Comparison of ENCODE assay signal across 1 cellular context in the genomic region with DNA sequence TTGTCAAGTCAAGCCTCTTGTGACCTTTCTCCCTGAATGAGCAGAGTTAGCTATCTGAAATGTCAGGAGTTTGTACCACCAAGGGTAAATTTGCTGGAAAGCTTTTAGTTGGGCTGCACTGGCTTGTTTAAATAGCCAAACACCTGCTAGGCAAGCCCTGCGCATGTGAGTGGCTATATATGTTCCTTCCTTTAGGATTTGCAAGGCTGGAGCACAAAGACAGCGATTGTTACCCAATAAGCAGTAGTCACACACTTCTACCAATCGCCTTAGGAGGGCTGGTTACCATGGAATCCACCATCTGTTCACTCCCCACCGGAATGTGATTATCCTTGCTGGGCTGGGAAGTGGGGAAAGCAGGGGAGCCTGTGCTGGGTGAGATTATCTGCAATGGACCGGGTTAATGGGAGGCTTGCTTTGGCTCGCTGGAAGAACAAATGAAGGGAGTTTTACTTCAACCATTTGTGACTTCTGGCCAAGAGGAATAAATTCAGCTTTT.
TF ChIP-seq lines count a peak whose summit lies in the region.

No MANE protein-coding gene starts in this region.

TF ChIP-seq in HepG2, 621 proteins besides CTCF, POLR2A, EP300 and RAD21 (continued from another document and continues in another):
- TF ChIP-seq, protein P1, sequence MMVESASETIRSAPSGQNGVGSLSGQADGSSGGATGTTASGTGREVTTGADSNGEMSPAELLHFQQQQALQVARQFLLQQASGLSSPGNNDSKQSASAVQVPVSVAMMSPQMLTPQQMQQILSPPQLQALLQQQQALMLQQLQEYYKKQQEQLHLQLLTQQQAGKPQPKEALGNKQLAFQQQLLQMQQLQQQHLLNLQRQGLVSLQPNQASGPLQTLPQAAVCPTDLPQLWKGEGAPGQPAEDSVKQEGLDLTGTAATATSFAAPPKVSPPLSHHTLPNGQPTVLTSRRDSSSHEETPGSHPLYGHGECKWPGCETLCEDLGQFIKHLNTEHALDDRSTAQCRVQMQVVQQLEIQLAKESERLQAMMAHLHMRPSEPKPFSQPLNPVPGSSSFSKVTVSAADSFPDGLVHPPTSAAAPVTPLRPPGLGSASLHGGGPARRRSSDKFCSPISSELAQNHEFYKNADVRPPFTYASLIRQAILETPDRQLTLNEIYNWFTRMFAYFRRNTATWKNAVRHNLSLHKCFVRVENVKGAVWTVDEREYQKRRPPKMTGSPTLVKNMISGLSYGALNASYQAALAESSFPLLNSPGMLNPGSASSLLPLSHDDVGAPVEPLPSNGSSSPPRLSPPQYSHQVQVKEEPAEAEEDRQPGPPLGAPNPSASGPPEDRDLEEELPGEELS (CRISPR knock-in tag; IDR thresholded peaks at IDR 0.05), result no peak; the same call in none of the 2 replicates
- TF ChIP-seq ZNF749 (CRISPR knock-in tag; IDR thresholded peaks at IDR 0.05; ENCODE audit: borderline replicate concordance), result no peak
- TF ChIP-seq JDP2 (CRISPR knock-in tag; IDR thresholded peaks at IDR 0.05; ENCODE audit: borderline replicate concordance), result no peak
- no peak for TF ChIP-seq ZNF747 (CRISPR knock-in tag; IDR thresholded peaks at IDR 0.05; ENCODE audit: borderline replicate concordance)
- TF ChIP-seq ZFP36L1 (CRISPR knock-in tag; IDR thresholded peaks at IDR 0.05), result 0 out of 2 replicates have a peak, but pooled peaks have one; percentile 20
- no peak for TF ChIP-seq ZC3H4 (CRISPR knock-in tag; IDR thresholded peaks at IDR 0.05; ENCODE audit: borderline replicate concordance)
- no peak for TF ChIP-seq ZBTB42 (CRISPR knock-in tag; IDR thresholded peaks at IDR 0.05)
- TF ChIP-seq, protein P2, sequence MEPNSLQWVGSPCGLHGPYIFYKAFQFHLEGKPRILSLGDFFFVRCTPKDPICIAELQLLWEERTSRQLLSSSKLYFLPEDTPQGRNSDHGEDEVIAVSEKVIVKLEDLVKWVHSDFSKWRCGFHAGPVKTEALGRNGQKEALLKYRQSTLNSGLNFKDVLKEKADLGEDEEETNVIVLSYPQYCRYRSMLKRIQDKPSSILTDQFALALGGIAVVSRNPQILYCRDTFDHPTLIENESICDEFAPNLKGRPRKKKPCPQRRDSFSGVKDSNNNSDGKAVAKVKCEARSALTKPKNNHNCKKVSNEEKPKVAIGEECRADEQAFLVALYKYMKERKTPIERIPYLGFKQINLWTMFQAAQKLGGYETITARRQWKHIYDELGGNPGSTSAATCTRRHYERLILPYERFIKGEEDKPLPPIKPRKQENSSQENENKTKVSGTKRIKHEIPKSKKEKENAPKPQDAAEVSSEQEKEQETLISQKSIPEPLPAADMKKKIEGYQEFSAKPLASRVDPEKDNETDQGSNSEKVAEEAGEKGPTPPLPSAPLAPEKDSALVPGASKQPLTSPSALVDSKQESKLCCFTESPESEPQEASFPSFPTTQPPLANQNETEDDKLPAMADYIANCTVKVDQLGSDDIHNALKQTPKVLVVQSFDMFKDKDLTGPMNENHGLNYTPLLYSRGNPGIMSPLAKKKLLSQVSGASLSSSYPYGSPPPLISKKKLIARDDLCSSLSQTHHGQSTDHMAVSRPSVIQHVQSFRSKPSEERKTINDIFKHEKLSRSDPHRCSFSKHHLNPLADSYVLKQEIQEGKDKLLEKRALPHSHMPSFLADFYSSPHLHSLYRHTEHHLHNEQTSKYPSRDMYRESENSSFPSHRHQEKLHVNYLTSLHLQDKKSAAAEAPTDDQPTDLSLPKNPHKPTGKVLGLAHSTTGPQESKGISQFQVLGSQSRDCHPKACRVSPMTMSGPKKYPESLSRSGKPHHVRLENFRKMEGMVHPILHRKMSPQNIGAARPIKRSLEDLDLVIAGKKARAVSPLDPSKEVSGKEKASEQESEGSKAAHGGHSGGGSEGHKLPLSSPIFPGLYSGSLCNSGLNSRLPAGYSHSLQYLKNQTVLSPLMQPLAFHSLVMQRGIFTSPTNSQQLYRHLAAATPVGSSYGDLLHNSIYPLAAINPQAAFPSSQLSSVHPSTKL (CRISPR knock-in tag; IDR thresholded peaks at IDR 0.05), result peak; percentile 75; the same call in 1 of the 2 replicates
- TF ChIP-seq ZNF879 (CRISPR knock-in tag; IDR thresholded peaks at IDR 0.05), result no peak
- no peak for TF ChIP-seq GATAD1 (CRISPR knock-in tag; IDR thresholded peaks at IDR 0.05)
- TF ChIP-seq, protein P3, sequence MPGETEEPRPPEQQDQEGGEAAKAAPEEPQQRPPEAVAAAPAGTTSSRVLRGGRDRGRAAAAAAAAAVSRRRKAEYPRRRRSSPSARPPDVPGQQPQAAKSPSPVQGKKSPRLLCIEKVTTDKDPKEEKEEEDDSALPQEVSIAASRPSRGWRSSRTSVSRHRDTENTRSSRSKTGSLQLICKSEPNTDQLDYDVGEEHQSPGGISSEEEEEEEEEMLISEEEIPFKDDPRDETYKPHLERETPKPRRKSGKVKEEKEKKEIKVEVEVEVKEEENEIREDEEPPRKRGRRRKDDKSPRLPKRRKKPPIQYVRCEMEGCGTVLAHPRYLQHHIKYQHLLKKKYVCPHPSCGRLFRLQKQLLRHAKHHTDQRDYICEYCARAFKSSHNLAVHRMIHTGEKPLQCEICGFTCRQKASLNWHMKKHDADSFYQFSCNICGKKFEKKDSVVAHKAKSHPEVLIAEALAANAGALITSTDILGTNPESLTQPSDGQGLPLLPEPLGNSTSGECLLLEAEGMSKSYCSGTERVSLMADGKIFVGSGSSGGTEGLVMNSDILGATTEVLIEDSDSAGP (CRISPR knock-in tag; IDR thresholded peaks at IDR 0.05; ENCODE audit: borderline replicate concordance), result no peak
- TF ChIP-seq PTBP1 (IDR thresholded peaks at IDR 0.05; ENCODE audit: low read depth, low read length, poor library complexity, severe bottlenecking), result no peak
- TF ChIP-seq TGIF2 (CRISPR knock-in tag; IDR thresholded peaks at IDR 0.05), result no peak
- no peak for TF ChIP-seq U2AF2 (IDR thresholded peaks at IDR 0.05; ENCODE audit: low read depth, low read length)
- TF ChIP-seq MAFG (CRISPR knock-in tag; IDR thresholded peaks at IDR 0.05), result no peak
- peak; percentile 37; the same call in 1 of the 2 replicates for TF ChIP-seq RFX1 (IDR thresholded peaks at IDR 0.05)
- no peak for TF ChIP-seq ZNF564 (CRISPR knock-in tag; IDR thresholded peaks at IDR 0.05)
- TF ChIP-seq TRIM24 (CRISPR knock-in tag; IDR thresholded peaks at IDR 0.05), result no peak
- no peak for TF ChIP-seq ZNF556 (CRISPR knock-in tag; IDR thresholded peaks at IDR 0.05; ENCODE audit: borderline replicate concordance)
- TF ChIP-seq PAX8 (CRISPR knock-in tag; IDR thresholded peaks at IDR 0.05; ENCODE audit: borderline replicate concordance), result no peak
- peak; percentile 81 for TF ChIP-seq ZMYM4 (CRISPR knock-in tag; IDR thresholded peaks at IDR 0.05)
- TF ChIP-seq, protein P4, sequence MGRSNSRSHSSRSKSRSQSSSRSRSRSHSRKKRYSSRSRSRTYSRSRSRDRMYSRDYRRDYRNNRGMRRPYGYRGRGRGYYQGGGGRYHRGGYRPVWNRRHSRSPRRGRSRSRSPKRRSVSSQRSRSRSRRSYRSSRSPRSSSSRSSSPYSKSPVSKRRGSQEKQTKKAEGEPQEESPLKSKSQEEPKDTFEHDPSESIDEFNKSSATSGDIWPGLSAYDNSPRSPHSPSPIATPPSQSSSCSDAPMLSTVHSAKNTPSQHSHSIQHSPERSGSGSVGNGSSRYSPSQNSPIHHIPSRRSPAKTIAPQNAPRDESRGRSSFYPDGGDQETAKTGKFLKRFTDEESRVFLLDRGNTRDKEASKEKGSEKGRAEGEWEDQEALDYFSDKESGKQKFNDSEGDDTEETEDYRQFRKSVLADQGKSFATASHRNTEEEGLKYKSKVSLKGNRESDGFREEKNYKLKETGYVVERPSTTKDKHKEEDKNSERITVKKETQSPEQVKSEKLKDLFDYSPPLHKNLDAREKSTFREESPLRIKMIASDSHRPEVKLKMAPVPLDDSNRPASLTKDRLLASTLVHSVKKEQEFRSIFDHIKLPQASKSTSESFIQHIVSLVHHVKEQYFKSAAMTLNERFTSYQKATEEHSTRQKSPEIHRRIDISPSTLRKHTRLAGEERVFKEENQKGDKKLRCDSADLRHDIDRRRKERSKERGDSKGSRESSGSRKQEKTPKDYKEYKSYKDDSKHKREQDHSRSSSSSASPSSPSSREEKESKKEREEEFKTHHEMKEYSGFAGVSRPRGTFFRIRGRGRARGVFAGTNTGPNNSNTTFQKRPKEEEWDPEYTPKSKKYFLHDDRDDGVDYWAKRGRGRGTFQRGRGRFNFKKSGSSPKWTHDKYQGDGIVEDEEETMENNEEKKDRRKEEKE (IDR thresholded peaks at IDR 0.05), result no peak
- no peak for TF ChIP-seq GPN1 (CRISPR knock-in tag; IDR thresholded peaks at IDR 0.05; ENCODE audit: borderline replicate concordance)
- TF ChIP-seq, protein P5, sequence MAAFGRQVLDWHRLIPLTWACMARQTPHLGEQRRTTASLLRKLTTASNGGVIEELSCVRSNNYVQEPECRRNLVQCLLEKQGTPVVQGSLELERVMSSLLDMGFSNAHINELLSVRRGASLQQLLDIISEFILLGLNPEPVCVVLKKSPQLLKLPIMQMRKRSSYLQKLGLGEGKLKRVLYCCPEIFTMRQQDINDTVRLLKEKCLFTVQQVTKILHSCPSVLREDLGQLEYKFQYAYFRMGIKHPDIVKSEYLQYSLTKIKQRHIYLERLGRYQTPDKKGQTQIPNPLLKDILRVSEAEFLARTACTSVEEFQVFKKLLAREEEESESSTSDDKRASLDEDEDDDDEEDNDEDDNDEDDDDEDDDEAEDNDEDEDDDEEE (CRISPR knock-in tag; IDR thresholded peaks at IDR 0.05), result no peak
- no peak for TF ChIP-seq ZNF674 (CRISPR knock-in tag; IDR thresholded peaks at IDR 0.05; ENCODE audit: low read depth)
- TF ChIP-seq MTA1 (CRISPR knock-in tag; IDR thresholded peaks at IDR 0.05; ENCODE audit: borderline replicate concordance), result no peak
- TF ChIP-seq KLF16 (CRISPR knock-in tag; IDR thresholded peaks at IDR 0.05), result no peak; a peak in 1 of 4 replicates
- TF ChIP-seq BHLHE40 (IDR thresholded peaks at IDR 0.05; ENCODE audit: low read length), result no peak
- TF ChIP-seq ZNF7 (CRISPR knock-in tag; IDR thresholded peaks at IDR 0.05), result no peak
- no peak for TF ChIP-seq PHF5A (CRISPR knock-in tag; IDR thresholded peaks at IDR 0.05; ENCODE audit: low read depth, unreplicated experiment)
- peak; percentile 70 for TF ChIP-seq SALL1 (CRISPR knock-in tag; IDR thresholded peaks at IDR 0.05)
- TF ChIP-seq, protein P6, sequence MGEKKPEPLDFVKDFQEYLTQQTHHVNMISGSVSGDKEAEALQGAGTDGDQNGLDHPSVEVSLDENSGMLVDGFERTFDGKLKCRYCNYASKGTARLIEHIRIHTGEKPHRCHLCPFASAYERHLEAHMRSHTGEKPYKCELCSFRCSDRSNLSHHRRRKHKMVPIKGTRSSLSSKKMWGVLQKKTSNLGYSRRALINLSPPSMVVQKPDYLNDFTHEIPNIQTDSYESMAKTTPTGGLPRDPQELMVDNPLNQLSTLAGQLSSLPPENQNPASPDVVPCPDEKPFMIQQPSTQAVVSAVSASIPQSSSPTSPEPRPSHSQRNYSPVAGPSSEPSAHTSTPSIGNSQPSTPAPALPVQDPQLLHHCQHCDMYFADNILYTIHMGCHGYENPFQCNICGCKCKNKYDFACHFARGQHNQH (CRISPR knock-in tag; IDR thresholded peaks at IDR 0.05), result 0 out of 2 replicates have a peak, but pooled peaks have one; percentile 45
- no peak for TF ChIP-seq ZNF768 (CRISPR knock-in tag; IDR thresholded peaks at IDR 0.05)
- no peak for TF ChIP-seq ZFX (CRISPR knock-in tag; IDR thresholded peaks at IDR 0.05; ENCODE audit: low read depth)
- TF ChIP-seq HHEX (CRISPR knock-in tag; IDR thresholded peaks at IDR 0.05), result no peak
- no peak for TF ChIP-seq ZNF367 (CRISPR knock-in tag; IDR thresholded peaks at IDR 0.05; ENCODE audit: borderline replicate concordance)
- TF ChIP-seq, protein P7, sequence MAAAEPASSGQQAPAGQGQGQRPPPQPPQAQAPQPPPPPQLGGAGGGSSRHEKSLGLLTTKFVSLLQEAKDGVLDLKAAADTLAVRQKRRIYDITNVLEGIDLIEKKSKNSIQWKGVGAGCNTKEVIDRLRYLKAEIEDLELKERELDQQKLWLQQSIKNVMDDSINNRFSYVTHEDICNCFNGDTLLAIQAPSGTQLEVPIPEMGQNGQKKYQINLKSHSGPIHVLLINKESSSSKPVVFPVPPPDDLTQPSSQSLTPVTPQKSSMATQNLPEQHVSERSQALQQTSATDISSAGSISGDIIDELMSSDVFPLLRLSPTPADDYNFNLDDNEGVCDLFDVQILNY (CRISPR knock-in tag; conservative IDR thresholded peaks at IDR 0.05), result no peak
- TF ChIP-seq NFE2L1 (CRISPR knock-in tag; IDR thresholded peaks at IDR 0.05; ENCODE audit: borderline replicate concordance), result no peak
- TF ChIP-seq, protein P8, sequence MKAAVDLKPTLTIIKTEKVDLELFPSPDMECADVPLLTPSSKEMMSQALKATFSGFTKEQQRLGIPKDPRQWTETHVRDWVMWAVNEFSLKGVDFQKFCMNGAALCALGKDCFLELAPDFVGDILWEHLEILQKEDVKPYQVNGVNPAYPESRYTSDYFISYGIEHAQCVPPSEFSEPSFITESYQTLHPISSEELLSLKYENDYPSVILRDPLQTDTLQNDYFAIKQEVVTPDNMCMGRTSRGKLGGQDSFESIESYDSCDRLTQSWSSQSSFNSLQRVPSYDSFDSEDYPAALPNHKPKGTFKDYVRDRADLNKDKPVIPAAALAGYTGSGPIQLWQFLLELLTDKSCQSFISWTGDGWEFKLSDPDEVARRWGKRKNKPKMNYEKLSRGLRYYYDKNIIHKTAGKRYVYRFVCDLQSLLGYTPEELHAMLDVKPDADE (CRISPR knock-in tag; IDR thresholded peaks at IDR 0.05), result no peak
- no peak for TF ChIP-seq JUNB (CRISPR knock-in tag; IDR thresholded peaks at IDR 0.05; ENCODE audit: borderline replicate concordance)
- no peak for TF ChIP-seq ZNF614 (CRISPR knock-in tag; IDR thresholded peaks at IDR 0.05; ENCODE audit: borderline replicate concordance)
- TF ChIP-seq, protein P9, sequence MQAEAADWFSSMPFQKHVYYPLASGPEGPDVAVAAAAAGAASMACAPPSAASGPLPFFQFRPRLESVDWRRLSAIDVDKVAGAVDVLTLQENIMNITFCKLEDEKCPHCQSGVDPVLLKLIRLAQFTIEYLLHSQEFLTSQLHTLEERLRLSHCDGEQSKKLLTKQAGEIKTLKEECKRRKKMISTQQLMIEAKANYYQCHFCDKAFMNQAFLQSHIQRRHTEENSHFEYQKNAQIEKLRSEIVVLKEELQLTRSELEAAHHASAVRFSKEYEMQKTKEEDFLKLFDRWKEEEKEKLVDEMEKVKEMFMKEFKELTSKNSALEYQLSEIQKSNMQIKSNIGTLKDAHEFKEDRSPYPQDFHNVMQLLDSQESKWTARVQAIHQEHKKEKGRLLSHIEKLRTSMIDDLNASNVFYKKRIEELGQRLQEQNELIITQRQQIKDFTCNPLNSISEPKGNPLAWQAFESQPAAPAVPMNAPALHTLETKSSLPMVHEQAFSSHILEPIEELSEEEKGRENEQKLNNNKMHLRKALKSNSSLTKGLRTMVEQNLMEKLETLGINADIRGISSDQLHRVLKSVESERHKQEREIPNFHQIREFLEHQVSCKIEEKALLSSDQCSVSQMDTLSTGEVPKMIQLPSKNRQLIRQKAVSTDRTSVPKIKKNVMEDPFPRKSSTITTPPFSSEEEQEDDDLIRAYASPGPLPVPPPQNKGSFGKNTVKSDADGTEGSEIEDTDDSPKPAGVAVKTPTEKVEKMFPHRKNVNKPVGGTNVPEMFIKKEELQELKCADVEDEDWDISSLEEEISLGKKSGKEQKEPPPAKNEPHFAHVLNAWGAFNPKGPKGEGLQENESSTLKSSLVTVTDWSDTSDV (CRISPR knock-in tag; IDR thresholded peaks at IDR 0.05), result no peak
